ENCODE assay signal across 33 cellular contexts in the genomic region with DNA sequence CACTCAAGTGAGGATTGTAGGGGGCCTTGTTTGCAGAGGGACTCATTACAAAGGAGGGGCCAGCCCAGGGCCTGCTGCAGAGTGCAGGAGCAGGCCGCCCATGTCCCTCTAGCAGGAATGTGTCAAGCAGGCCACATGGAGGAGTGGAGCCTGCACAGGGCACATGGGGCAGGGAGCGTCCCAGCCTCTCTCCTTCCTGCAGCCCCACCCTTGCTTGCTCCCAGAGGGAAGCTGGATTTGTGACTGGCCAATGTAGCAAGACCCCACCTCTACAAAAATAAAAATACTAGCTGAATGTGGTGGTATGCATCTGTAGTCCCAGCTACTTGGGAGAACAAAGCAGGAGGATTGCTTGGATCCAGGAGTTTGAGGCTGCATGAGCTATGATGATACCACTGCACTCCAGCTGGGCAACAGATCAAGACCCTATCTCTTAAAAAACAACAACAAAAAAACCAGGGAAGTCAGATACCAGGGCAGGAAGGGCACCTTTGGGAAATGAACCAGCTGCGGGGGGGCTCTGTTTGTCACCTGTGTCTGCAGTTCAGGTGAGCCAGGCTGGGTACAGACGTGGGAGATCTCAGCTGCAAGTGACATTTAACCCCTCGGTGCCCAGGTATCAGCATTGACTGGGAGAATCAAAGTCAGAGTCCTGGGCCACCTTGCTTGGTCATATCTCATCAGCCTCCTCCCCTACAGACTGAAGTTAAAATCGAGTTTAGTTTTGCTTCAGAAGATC. TPM values are rescaled to one million over a fixed set of nuclear protein-coding genes. Genes with fewer than 3 reads are reported as not detected.
A peak's percentile ranks its signal among the peaks of the same experiment; 100 is the strongest.
DNase-seq lines count a peak whose midpoint lies in the region; ATAC-seq, FAIRE-seq and TF ChIP-seq lines count a peak whose summit lies in the region.
"Had no signal": no experiment of that assay in that cellular context is flagged by ENCODE, and none has a peak within 500 bp of the region (broad histone marks: within the 10 kb centered on the region; RNA-seq: fewer than 3 reads in every experiment).

No MANE protein-coding gene starts in this region.

- H3K9me3 ChIP-seq in H1 (ENCODE audit: insufficient read depth in 2 of 2, low read depth in 1 of 2, low read length in 1 of 2) (no peaks in the 10 kb centered on the region), right lobe of liver (no peaks in the 10 kb centered on the region), small intestine (ENCODE audit: control insufficient read depth, low read depth) (no peaks in the 10 kb centered on the region)
- H3K9me3 ChIP-seq: breast epithelium, lower lobe of right lung, SJCRH30, thoracic aorta, vagina had no signal

- TF ChIP-seq POLR2A in H1 (IDR thresholded peaks at IDR 0.05; ENCODE audit: control extremely low read depth in 1 of 2, low read depth in 2 of 2, low read length in 2 of 2), result no peak
- TF ChIP-seq POLR2A in right lobe of liver (IDR thresholded peaks at IDR 0.05), result no peak

- TF ChIP-seq EP300 in H1 (IDR thresholded peaks at IDR 0.05; ENCODE audit: borderline replicate concordance in 1 of 2, low read depth in 2 of 2, low read length in 2 of 2), result no peak

- H3K27me3 ChIP-seq in H1 (replicated peaks in 1 of 4; ENCODE audit: control insufficient read depth in 3 of 4, extremely low read depth in 1 of 4, insufficient read depth in 3 of 4, low read length in 3 of 4) (no peaks in the 10 kb centered on the region), right lobe of liver (no peaks in the 10 kb centered on the region), small intestine (ENCODE audit: control insufficient read depth in 2 of 2, insufficient read depth in 2 of 2, low read length in 2 of 2) (no peaks in the 10 kb centered on the region)
- H3K27me3 ChIP-seq: breast epithelium, SJCRH30, vagina had no signal

- POLR2A ChIA-PET in RWPE1 (lab: Yijun Ruan, JAX; ENCODE audit: low non-redundant PET) (no interaction called here), H1 (lab: Charles Lee; ENCODE audit: partially characterized antibody) (no interaction called here)

- H3K23ac ChIP-seq in H1 (ENCODE audit: insufficient read length), result no peak overlapping the region

- no peak overlapping the region for H2AFZ ChIP-seq in H1 (ENCODE audit: low read length)

- no peak overlapping the region for H3K4ac ChIP-seq in H1 (replicated peaks; ENCODE audit: insufficient read length, low read depth, low read length)

- no peak overlapping the region for H3K9ac ChIP-seq in H1 (replicated peaks in 1 of 4; ENCODE audit: extremely low read depth in 1 of 4, low read depth in 3 of 4, low read length in 3 of 4)

- H3K4me1 ChIP-seq in H1 (replicated peaks in 1 of 4; ENCODE audit: control insufficient read depth in 3 of 4, insufficient read depth in 4 of 4, low read length in 3 of 4), result no peaks in the 10 kb centered on the region; a peak in 2 of 7 replicates
- peaks cover 0 to 48% (median 16%) of the 10 kb centered on the region in 4 donors for H3K4me1 ChIP-seq in right lobe of liver
- peaks cover 0 to 3% of the 10 kb centered on the region in 2 donors for H3K4me1 ChIP-seq in small intestine (ENCODE audit: control insufficient read depth in 2 of 2, insufficient read depth in 1 of 2, low read depth in 1 of 2, low read length in 1 of 2)
- H3K4me1 ChIP-seq: SJCRH30 had no signal

- no peak for FAIRE-seq in H1 (lab: Jason Lieb, UNC)
- FAIRE-seq in small intestine (lab: Jason Lieb, UNC), result no peak
- FAIRE-seq: keratinocyte had no signal

- no peaks in the 10 kb centered on the region; the same call in none of the 2 replicates for H3K79me1 ChIP-seq in H1 (ENCODE audit: low read depth, low read length)

- TF ChIP-seq CTCF in RWPE1 (conservative IDR thresholded peaks at IDR 0.05; ENCODE audit: low read depth) (no peak), H1 (IDR thresholded peaks at IDR 0.05; ENCODE audit: control extremely low read depth in 1 of 3, insufficient read depth in 1 of 3, low read depth in 1 of 3, low read length in 3 of 3) (no peak), right lobe of liver (IDR thresholded peaks at IDR 0.05) (no peak)

- no peak overlapping the region for H3K56ac ChIP-seq in H1 (replicated peaks; ENCODE audit: insufficient read length, low read depth, low read length)

- H2BK12ac ChIP-seq in H1 (ENCODE audit: low read depth, low read length), result no peak overlapping the region

- no peak overlapping the region for H3K18ac ChIP-seq in H1 (ENCODE audit: extremely low read depth, low read length)

- intact Hi-C loops in right lobe of liver (cut with DNase I), result no loop called here

- H2BK120ac ChIP-seq in H1 (replicated peaks; ENCODE audit: low read depth, low read length), result no peak overlapping the region

- WGBS in H1 (ENCODE audit: extremely low coverage in 1 of 2, insufficient coverage in 1 of 2, insufficient read length in 1 of 2, insufficient replicate concordance in 2 of 2, low coverage in 1 of 2, low lambda C conversion rate in 2 of 2, missing lambda C conversion rate in 1 of 2), 2 experiments, result 83% methylated on average over 6 of the region's 6 CpGs; no CpG with 5 or more reads in 1 of the 2 experiments
- WGBS in right lobe of liver (ENCODE audit: insufficient coverage, low coverage, low lambda C conversion rate, missing lambda C conversion rate), result 31% methylated on average over 3 of the region's 6 CpGs
- 37 to 68% (median 51%) methylated on average over 6 of the region's 6 CpGs for WGBS in small intestine, 3 donors

- peaks cover 4 to 9% of the 10 kb centered on the region in 2 experiments for H4K20me1 ChIP-seq in H1 (replicated peaks in 1 of 2; ENCODE audit: control insufficient read depth in 1 of 2, insufficient read depth in 2 of 2, low read length in 2 of 2)

- H3K4me2 ChIP-seq in H1 (ENCODE audit: insufficient read depth in 1 of 2, low read depth in 2 of 2, low read length in 2 of 2), result no peak overlapping the region
- H3K4me2 ChIP-seq: smooth muscle cell had no signal

- no peak overlapping the region for H4K5ac ChIP-seq in H1 (ENCODE audit: insufficient read length, low read depth, low read length)

- CTCF ChIA-PET in RWPE1 (lab: Yijun Ruan, JAX) (interaction anchor here (0.5 kb wide), 1 partner anchor 17 kb away, joined by 3 read pairs; no protein-coding TSS in a partner anchor), H1 (lab: Charles Lee; ENCODE audit: partially characterized antibody) (interaction anchor here (0.7 to 13.3 kb wide), 5 partner anchors 15 to 276 kb away, joined by 3 to 105 read pairs (median 4); no protein-coding TSS in a partner anchor)

- H3K14ac ChIP-seq in H1 (ENCODE audit: insufficient read length), result no peak overlapping the region

- no peak overlapping the region for H2BK20ac ChIP-seq in H1 (ENCODE audit: low read length)

- no peak overlapping the region for H2BK15ac ChIP-seq in H1 (ENCODE audit: low read length)

- H3K27ac ChIP-seq in RWPE1 (0 out of 2 replicates have a peak overlapping the region, but pooled peaks have one; percentile 2), H1 (ENCODE audit: low read depth, low read length) (no peak overlapping the region), right lobe of liver (peak overlapping the region in 1 of 3 donors; percentile 72), small intestine (ENCODE audit: low read depth in 1 of 2, low read length in 1 of 2) (peak overlapping the region; percentile 75 to 89)
- H3K27ac ChIP-seq: breast epithelium, lower lobe of right lung, SJCRH30, thoracic aorta, vagina, VCaP had no signal

- no peak overlapping the region for H3K4me3 ChIP-seq in H1 (ENCODE audit: extremely low read depth in 1 of 4, insufficient read depth in 2 of 4, low read depth in 3 of 4, low read length in 4 of 4)
- H3K4me3 ChIP-seq in right lobe of liver, result no peak overlapping the region
- no peak overlapping the region for H3K4me3 ChIP-seq in small intestine (ENCODE audit: low read depth in 1 of 2, low read length in 2 of 2)
- H3K4me3 ChIP-seq: breast epithelium, lower lobe of right lung, SJCRH30, smooth muscle cell, thoracic aorta, vagina had no signal

- no peak overlapping the region for H2BK5ac ChIP-seq in H1 (ENCODE audit: low read depth, low read length)

- TF ChIP-seq RAD21 in H1 (IDR thresholded peaks at IDR 0.05 in 1 of 2, conservative IDR thresholded peaks at IDR 0.05 in 1 of 2; ENCODE audit: low read depth in 2 of 2, low read length in 2 of 2), result no peak

- no peak overlapping the region for H2AK5ac ChIP-seq in H1 (ENCODE audit: low read depth, low read length)

- no peaks in the 10 kb centered on the region; a peak in 2 of 4 replicates for H3K79me2 ChIP-seq in H1 (ENCODE audit: control insufficient read depth in 1 of 2, insufficient read depth in 2 of 2, low read length in 2 of 2)

- no peak overlapping the region for H4K91ac ChIP-seq in H1 (replicated peaks; ENCODE audit: insufficient read length, low read length)

- H3K23me2 ChIP-seq in H1 (ENCODE audit: low read depth, low read length), result no peaks in the 10 kb centered on the region

- H3K36me3 ChIP-seq in H1 (ENCODE audit: control insufficient read depth in 2 of 4, insufficient read depth in 4 of 4, low read length in 3 of 4) (peaks cover 4 to 32% (median 15%) of the 10 kb centered on the region in 4 experiments; a peak in 6 of 8 replicates), right lobe of liver (peaks cover 0 to 5% (median 0%) of the 10 kb centered on the region in 4 donors), small intestine (ENCODE audit: control insufficient read depth in 2 of 2, insufficient read depth in 2 of 2, low read length in 2 of 2) (peaks cover 0 to 5% of the 10 kb centered on the region in 2 donors)
- H3K36me3 ChIP-seq: breast epithelium, SJCRH30 had no signal

- DNase-seq in RWPE1 (ENCODE audit: low spot score), result no peak
- no peak for DNase-seq in H1 (ENCODE audit: low read depth in 1 of 2, low spot score in 2 of 2)
- no peak for DNase-seq in right lobe of liver
- DNase-seq in small intestine, result peak; percentile 60
- DNase-seq in germinal center (ENCODE audit: low spot score), result no peak
- DNase-seq in inferior parietal cortex (ENCODE audit: extremely low spot score), result no peak
- DNase-seq in activated CD4-positive, CD25-positive, alpha-beta regulatory T cell treated with anti-CD3 and anti-CD28 coated beads, Interleukin-2, amount 50 U/mL, for 72 hours, result no peak
- DNase-seq: ACHN; activated CD4-positive, alpha-beta T cell treated with anti-CD3 and anti-CD28 coated beads, Interleukin-2, amount 10 ng/mL, durations not matched to agents 24 days and 14 days; activated CD8-positive, alpha-beta memory T cell treated with anti-CD3 and anti-CD28 coated beads for 24 hours; activated T-cell treated with anti-CD3 and anti-CD28 coated beads for 4 hours; CD4-positive, alpha-beta memory T cell; effector memory CD4-positive, alpha-beta T cell; erythroblast; head of caudate nucleus; lower lobe of right lung; midbrain; NCI-H1048; NCI-H1694; NCI-H446 treated with DMSO at 0.1 percent for 48 hours; NCI-H82; nephron progenitor cell; retina; SJCRH30; stimulated activated CD4-positive, alpha-beta T cell treated with anti-CD3 and anti-CD28 coated beads, Interleukin-1b, Interleukin-23, amount 100 ng/mL, for 48 hours; SW 1271 had no signal

- no peak overlapping the region; the same call in 1 of the 2 replicates for H4K8ac ChIP-seq in H1 (ENCODE audit: extremely low read depth, insufficient read depth, low read length)

- ATAC-seq in right lobe of liver, result peak in 3 of 4 donors; percentile 2 to 8 (median 7)
- no peak for ATAC-seq in HG03460 (IDR thresholded peaks at IDR 0.05; ENCODE audit: unreplicated experiment)
- ATAC-seq: lower lobe of right lung had no signal

RNA-seq across cellular contexts. Expression of a gene that starts 27.7 kb away (rescaled TPM):
- 135 and 140 TPM in 2 replicates for total RNA-seq in H1 (2021; fragmentation: NEBNext Ultra II Directional; extraction: Animal tissue kit (Norgen Biotek cat#: 25700))
- polyA plus RNA-seq in H1 (2011; rRNA removed) (102 and 146 TPM in 2 replicates), small intestine (10 to 100 TPM; 22.6 to 58.3 (median 26.7) TPM)
- polyA plus RNA-seq in H1 (2011; cell fraction: cytosol; rRNA removed), result 83.6 TPM
- polyA plus RNA-seq in H1 (2011; cell fraction: nucleus; rRNA removed), result 162 TPM
- 132 to 157 TPM (median 152 TPM) in 4 replicates for polyA plus RNA-seq in H1 (2012, experiment 1 of 2)
- 207 TPM for polyA plus RNA-seq in H1 (2012, experiment 2 of 2)
- polyA plus RNA-seq in H1 (2013, experiment 1 of 2), result 90.4 TPM
- 90.8 TPM for polyA plus RNA-seq in H1 (2013, experiment 2 of 2)
- polyA minus RNA-seq in H1 (2011; rRNA and poly(A)+ RNA removed), result 46.3 and 73.7 TPM in 2 replicates
- polyA minus RNA-seq in H1 (2011; cell fraction: cytosol; rRNA and poly(A)+ RNA removed), result 42.6 TPM
- 46.7 TPM for polyA minus RNA-seq in H1 (2011; cell fraction: nucleus; rRNA and poly(A)+ RNA removed)
- total RNA-seq in right lobe of liver, result 10 to 100 TPM; 32.3 to 51.1 (median 45.7) TPM
